Comparison of ENCODE assay signal across 21 cellular contexts in genomic region chr3:72341380-72341770, GRCh38.
"Had no signal": no experiment of that assay in that cellular context is flagged by ENCODE, and none has a peak within 500 bp of the region (broad histone marks: within the 10 kb centered on the region; RNA-seq: fewer than 3 reads in every experiment).

No MANE protein-coding gene starts in this region.

- H3K27me3 Mint-ChIP-seq: activated CD4-positive, alpha-beta memory T cell treated with anti-CD3 and anti-CD28 coated beads for 36 hours; activated CD8-positive, alpha-beta memory T cell treated with anti-CD3 and anti-CD28 coated beads, Interleukin-2, amount 10 ng/mL, durations not matched to agents 7 days and 5 days; stimulated activated naive CD8-positive, alpha-beta T cell treated with anti-CD3 and anti-CD28 coated beads, Interleukin-15, amount 100 ng/mL, for 72 hours had no signal

- H3K4me3 Mint-ChIP-seq: activated CD4-positive, alpha-beta memory T cell treated with anti-CD3 and anti-CD28 coated beads for 36 hours; activated CD8-positive, alpha-beta memory T cell treated with anti-CD3 and anti-CD28 coated beads, Interleukin-2, amount 10 ng/mL, durations not matched to agents 7 days and 5 days; brain; dendritic cell treated with granulocyte-macrophage colony-stimulating factor and Interleukin-4, amounts not matched to agents 40 ng/mL and 50 ng/mL, for 4 days; naive B cell; WTC11 had no signal

- H3K36me3 Mint-ChIP-seq: activated CD4-positive, alpha-beta memory T cell treated with anti-CD3 and anti-CD28 coated beads for 36 hours; activated CD8-positive, alpha-beta memory T cell treated with anti-CD3 and anti-CD28 coated beads, Interleukin-2, amount 10 ng/mL, durations not matched to agents 7 days and 5 days; brain; naive B cell; WTC11 had no signal

- H3K27ac Mint-ChIP-seq: activated CD4-positive, alpha-beta memory T cell treated with anti-CD3 and anti-CD28 coated beads for 36 hours; activated CD8-positive, alpha-beta memory T cell treated with anti-CD3 and anti-CD28 coated beads, Interleukin-2, amount 10 ng/mL, durations not matched to agents 7 days and 5 days; dendritic cell treated with granulocyte-macrophage colony-stimulating factor and Interleukin-4, amounts not matched to agents 40 ng/mL and 50 ng/mL, for 4 days; WTC11 had no signal

- H3K9me3 ChIP-seq: heart left ventricle, neutrophil, ovary, prostate gland, suprapubic skin, tibial nerve had no signal

- H3K27ac ChIP-seq: heart left ventricle, neutrophil, prostate gland, suprapubic skin had no signal

- DNase-seq: activated CD4-positive, alpha-beta T cell treated with anti-CD3 and anti-CD28 coated beads for 4 hours; activated CD8-positive, alpha-beta memory T cell treated with anti-CD3 and anti-CD28 coated beads, Interleukin-2, amount 10 ng/mL, durations not matched to agents 7 days and 5 days; activated T-cell treated with anti-CD3 and anti-CD28 coated beads for 4 hours; anterior cingulate cortex; effector CD4-positive, alpha-beta T cell; heart left ventricle; islet precursor cell; left colon; naive B cell; stimulated activated CD4-positive, alpha-beta T cell treated with anti-CD3 and anti-CD28 coated beads, Interleukin-4, amount 100 ng/mL, for 24 hours; stimulated activated naive CD8-positive, alpha-beta T cell treated with anti-CD3 and anti-CD28 coated beads, Interleukin-15, amount 100 ng/mL, for 72 hours; T-helper 9 cell had no signal

- H3K36me3 ChIP-seq: heart left ventricle, neutrophil, ovary, prostate gland, suprapubic skin, tibial nerve had no signal

- H3K4me3 ChIP-seq: heart left ventricle, ovary, prostate gland, suprapubic skin, tibial nerve had no signal

- H3K9me3 Mint-ChIP-seq: activated CD4-positive, alpha-beta memory T cell treated with anti-CD3 and anti-CD28 coated beads for 36 hours; dendritic cell treated with granulocyte-macrophage colony-stimulating factor and Interleukin-4, amounts not matched to agents 40 ng/mL and 50 ng/mL, for 4 days; naive B cell; stimulated activated naive CD8-positive, alpha-beta T cell treated with anti-CD3 and anti-CD28 coated beads, Interleukin-15, amount 100 ng/mL, for 72 hours; WTC11 had no signal

- H3K27me3 ChIP-seq: heart left ventricle, neutrophil, ovary, suprapubic skin, tibial nerve had no signal
